In genomic region chr5:145903113-145903512, GRCh38 we compare ENCODE assay signal across 10 cellular contexts. TPM values are rescaled to one million over a fixed set of nuclear protein-coding genes. Genes with fewer than 3 reads are reported as not detected.
DNase-seq lines count a peak whose midpoint lies in the region; ATAC-seq, FAIRE-seq and TF ChIP-seq lines count a peak whose summit lies in the region.
"Had no signal": no experiment of that assay in that cellular context is flagged by ENCODE, and none has a peak within 500 bp of the region (broad histone marks: within the 10 kb centered on the region; RNA-seq: fewer than 3 reads in every experiment).

No MANE protein-coding gene starts in this region.

- H3K9me3 Mint-ChIP-seq in WTC11 (peaks cover 21% of the 10 kb centered on the region), osteocyte (ENCODE audit: unreplicated experiment) (peaks cover 14% of the 10 kb centered on the region)
- peaks cover 14 to 19% of the 10 kb centered on the region in 2 donors for H3K9me3 Mint-ChIP-seq in stimulated activated naive B cell treated with anti-CD40 and anti-IgM and Interleukin-4, amounts not matched to agents 10 μg/mL and 1 μg/mL and 100 μg/mL, for 72 hours

- H3K27ac Mint-ChIP-seq in WTC11 (no peak overlapping the region), osteocyte (ENCODE audit: unreplicated experiment) (no peak overlapping the region)
- no peak overlapping the region for H3K27ac Mint-ChIP-seq in stimulated activated naive B cell treated with anti-CD40 and anti-IgM and Interleukin-4, amounts not matched to agents 10 μg/mL and 1 μg/mL and 100 μg/mL, for 72 hours

- FAIRE-seq in GM18507 (lab: Jason Lieb, UNC): peak; percentile 5

- CTCF ChIA-PET in WTC11 (lab: Charles Lee): interaction anchor here (1.0 to 4.0 kb wide), 2 partner anchors 9 to 14 kb away, joined by 3 to 15 read pairs; no protein-coding TSS in a partner anchor

- peaks cover 10% of the 10 kb centered on the region for H3K4me1 Mint-ChIP-seq in WTC11
- H3K4me1 Mint-ChIP-seq in osteocyte (ENCODE audit: unreplicated experiment): no peaks in the 10 kb centered on the region
- no peaks in the 10 kb centered on the region for H3K4me1 Mint-ChIP-seq in stimulated activated naive B cell treated with anti-CD40 and anti-IgM and Interleukin-4, amounts not matched to agents 10 μg/mL and 1 μg/mL and 100 μg/mL, for 72 hours

- POLR2A ChIA-PET in WTC11 (lab: Charles Lee): no interaction called here

- 0 out of 2 replicates have a peak, but pooled peaks cover 3% of the 10 kb centered on the region for H3K36me3 Mint-ChIP-seq in WTC11
- no peaks in the 10 kb centered on the region for H3K36me3 Mint-ChIP-seq in osteocyte (ENCODE audit: unreplicated experiment)
- H3K36me3 Mint-ChIP-seq in stimulated activated naive B cell treated with anti-CD40 and anti-IgM and Interleukin-4, amounts not matched to agents 10 μg/mL and 1 μg/mL and 100 μg/mL, for 72 hours: no peaks in the 10 kb centered on the region

- H3K4me3 Mint-ChIP-seq in WTC11 (no peak overlapping the region), osteocyte (ENCODE audit: unreplicated experiment) (no peak overlapping the region)
- no peak overlapping the region for H3K4me3 Mint-ChIP-seq in stimulated activated naive B cell treated with anti-CD40 and anti-IgM and Interleukin-4, amounts not matched to agents 10 μg/mL and 1 μg/mL and 100 μg/mL, for 72 hours

- ATAC-seq in HG03280 (IDR thresholded peaks at IDR 0.05; ENCODE audit: unreplicated experiment) (peak; percentile 48), WTC11 (peak; percentile 80)
- no peak for ATAC-seq in stimulated activated naive B cell treated with anti-CD40 and anti-IgM and Interleukin-4, amounts not matched to agents 10 μg/mL and 1 μg/mL and 100 μg/mL, for 72 hours (replicated peaks)

- H3K27me3 Mint-ChIP-seq in WTC11 (ENCODE audit: low read depth) (peaks cover 2% of the 10 kb centered on the region; the same call in 1 of the 2 replicates), osteocyte (ENCODE audit: unreplicated experiment) (peaks cover under 1% of the 10 kb centered on the region)
- no peaks in the 10 kb centered on the region for H3K27me3 Mint-ChIP-seq in stimulated activated naive B cell treated with anti-CD40 and anti-IgM and Interleukin-4, amounts not matched to agents 10 μg/mL and 1 μg/mL and 100 μg/mL, for 72 hours

- DNase-seq in GM18507 (ENCODE audit: extremely low spot score, insufficient read length, low read depth): no peak
- DNase-seq in WTC11 (ENCODE audit: low spot score): no peak
- DNase-seq in osteocyte (ENCODE audit: extremely low spot score, unreplicated experiment): no peak
- DNase-seq in stimulated activated naive B cell treated with anti-CD40 and anti-IgM and Interleukin-4, amounts not matched to agents 10 μg/mL and 1 μg/mL and 100 μg/mL, for 72 hours: no peak
- DNase-seq in COLO668 (lab: John Stamatoyannopoulos, UW; ENCODE audit: unreplicated experiment): no peak
- no peak for DNase-seq in HuH-7 (ENCODE audit: low spot score)
- DNase-seq: cortex of kidney, NCI-H146, ovary had no signal

- TF ChIP-seq CTCF in WTC11 (IDR thresholded peaks at IDR 0.05) (no peak), osteocyte (IDR thresholded peaks at IDR 0.05) (peak; percentile 21)

TF ChIP-seq in WTC11, 78 proteins besides CTCF, POLR2A, EP300 and RAD21:
- TF ChIP-seq E2F1 (CRISPR knock-in tag; IDR thresholded peaks at IDR 0.05): no peak
- TF ChIP-seq FOXJ3 (CRISPR knock-in tag; IDR thresholded peaks at IDR 0.05; ENCODE audit: borderline replicate concordance): no peak
- no peak for TF ChIP-seq SMAD4 (CRISPR knock-in tag; IDR thresholded peaks at IDR 0.05)
- no peak for TF ChIP-seq JAZF1 (CRISPR knock-in tag; IDR thresholded peaks at IDR 0.05)
- no peak for TF ChIP-seq AR (CRISPR knock-in tag; IDR thresholded peaks at IDR 0.05)
- TF ChIP-seq CREM (CRISPR knock-in tag; IDR thresholded peaks at IDR 0.05): no peak
- TF ChIP-seq PRDM15 (CRISPR knock-in tag; IDR thresholded peaks at IDR 0.05): no peak
- TF ChIP-seq NFE2L1 (CRISPR knock-in tag; IDR thresholded peaks at IDR 0.05): no peak
- no peak for TF ChIP-seq SOX15 (CRISPR knock-in tag; IDR thresholded peaks at IDR 0.05)
- TF ChIP-seq ZNF317 (CRISPR knock-in tag; IDR thresholded peaks at IDR 0.05; ENCODE audit: borderline replicate concordance, low read depth): no peak
- no peak for TF ChIP-seq NR1H2 (CRISPR knock-in tag; IDR thresholded peaks at IDR 0.05)
- TF ChIP-seq ZNF423 (CRISPR knock-in tag; IDR thresholded peaks at IDR 0.05): no peak
- TF ChIP-seq NR2C2 (CRISPR knock-in tag; IDR thresholded peaks at IDR 0.05): no peak
- no peak for TF ChIP-seq TP53 (CRISPR knock-in tag; IDR thresholded peaks at IDR 0.05)
TF ChIP-seq in WTC11: peak in this region for 0.

RNA-seq across cellular contexts. Expression of gene GRXCR2, which starts 30.3 kb away (rescaled TPM):
- not detected in 3 replicates for total RNA-seq in WTC11 (2021)
- total RNA-seq in osteocyte: not detected in 2 replicates
- total RNA-seq: ovary had no signal

RNA-seq across cellular contexts. Expression of gene SH3RF2, which starts 33.3 kb away (rescaled TPM):
- total RNA-seq in WTC11 (2021): 0.83 to 1.6 TPM (median 0.98 TPM) in 3 replicates
- total RNA-seq in osteocyte: 0.38 and 0.52 TPM in 2 replicates

Comparison
In these comparisons a context has a peak if more than half of its experiments do, and no peak if none do; other contexts are left out.
1. ATAC-seq: peak in HG03280 (single experiment) and WTC11 (single experiment); none in stimulated activated naive B cell treated with anti-CD40 and anti-IgM and Interleukin-4, amounts not matched to agents 10 μg/mL and 1 μg/mL and 100 μg/mL, for 72 hours (0 of 2).